2 cellular contexts compared by ENCODE assay signal in genomic region chr11:128927683-128928336, GRCh38.
A peak's percentile ranks its signal among the peaks of the same experiment; 100 is the strongest.
TF ChIP-seq lines count a peak whose summit lies in the region.

No MANE protein-coding gene starts in this region.

TF ChIP-seq in Ishikawa, 13 proteins besides CTCF, POLR2A, EP300 and RAD21:
- peak; percentile 2; the same call in 1 of the 2 replicates for TF ChIP-seq MAX (IDR thresholded peaks at IDR 0.05)
- no peak for TF ChIP-seq TCF12 (IDR thresholded peaks at IDR 0.05; ENCODE audit: low read depth)
- no peak for TF ChIP-seq EGR1 (IDR thresholded peaks at IDR 0.05)
- no peak for TF ChIP-seq ZBTB7A (IDR thresholded peaks at IDR 0.05; ENCODE audit: low read depth)
- TF ChIP-seq CREB1 (IDR thresholded peaks at IDR 0.05; ENCODE audit: low read depth): no peak
- no peak for TF ChIP-seq NFIC (IDR thresholded peaks at IDR 0.05)
- no peak for TF ChIP-seq CEBPB (IDR thresholded peaks at IDR 0.05)
- TF ChIP-seq TAF1 (IDR thresholded peaks at IDR 0.05; ENCODE audit: low read depth): no peak
- TF ChIP-seq USF1 (IDR thresholded peaks at IDR 0.05): no peak
- peak; percentile 67; the same call in 1 of the 2 replicates for TF ChIP-seq YY1 (IDR thresholded peaks at IDR 0.05; ENCODE audit: low read depth)
- TF ChIP-seq FOXM1 (IDR thresholded peaks at IDR 0.05; ENCODE audit: borderline replicate concordance, low read depth): no peak
- no peak for TF ChIP-seq TEAD4 (IDR thresholded peaks at IDR 0.05)
- no peak for TF ChIP-seq REST (IDR thresholded peaks at IDR 0.05; ENCODE audit: low read depth)

TF ChIP-seq in GM12878, 131 proteins besides CTCF, POLR2A, EP300 and RAD21:
- TF ChIP-seq MEF2A (IDR thresholded peaks at IDR 0.05; ENCODE audit: insufficient read depth, low read depth, low read length) (no peak), SREBF1 (IDR thresholded peaks at IDR 0.05; ENCODE audit: low read length) (no peak), JUNB (IDR thresholded peaks at IDR 0.05) (no peak), NFYA (IDR thresholded peaks at IDR 0.05; ENCODE audit: borderline replicate concordance, low read depth, low read length) (no peak), NBN (IDR thresholded peaks at IDR 0.05) (no peak), IKZF1 (conservative IDR thresholded peaks at IDR 0.05) (no peak), ZNF384 (IDR thresholded peaks at IDR 0.05; ENCODE audit: borderline replicate concordance, low read depth, low read length) (no peak), IRF5 (IDR thresholded peaks at IDR 0.05; ENCODE audit: borderline replicate concordance) (no peak), PRDM15 (CRISPR knock-in tag; IDR thresholded peaks at IDR 0.05) (no peak), ZNF687 (IDR thresholded peaks at IDR 0.05) (no peak), CBX5 (IDR thresholded peaks at IDR 0.05; ENCODE audit: low read depth) (no peak), FOS (IDR thresholded peaks at IDR 0.05; ENCODE audit: borderline replicate concordance, extremely low read depth, insufficient read length) (no peak), HSF1 (IDR thresholded peaks at IDR 0.05; ENCODE audit: low read depth, low read length) (no peak), RB1 (IDR thresholded peaks at IDR 0.05; ENCODE audit: borderline replicate concordance) (no peak), SPI1 (IDR thresholded peaks at IDR 0.05; ENCODE audit: borderline replicate concordance, insufficient read depth, low read depth, low read length) (no peak; the same call in 1 of the 2 replicates), MYC (IDR thresholded peaks at IDR 0.05; ENCODE audit: insufficient read depth, insufficient read length, insufficient replicate concordance, low read length, severe bottlenecking) (no peak), TBL1XR1 (IDR thresholded peaks at IDR 0.05; ENCODE audit: low read depth, low read length) (no peak), NR2C1 (IDR thresholded peaks at IDR 0.05) (no peak), FOXK2 (IDR thresholded peaks at IDR 0.05) (no peak)
